Comparison of ENCODE assay signal across 8 cellular contexts in genomic region chr10:102643346-102644065, GRCh38. TPM values are rescaled to one million over a fixed set of nuclear protein-coding genes. Genes with fewer than 3 reads are reported as not detected.
DNase-seq lines count a peak whose midpoint lies in the region; ATAC-seq and TF ChIP-seq lines count a peak whose summit lies in the region.

No MANE protein-coding gene starts in this region.

- peak overlapping the region; percentile 89 to 96 (median 94) for H3K4me3 Mint-ChIP-seq in CD8-positive, alpha-beta memory T cell
- peak overlapping the region; percentile 87 for H3K4me3 Mint-ChIP-seq in activated naive CD4-positive, alpha-beta T cell treated with anti-CD3 and anti-CD28 coated beads, Interleukin-2, amount 10 ng/mL, durations not matched to agents 7 days and 5 days
- H3K4me3 Mint-ChIP-seq in nephron progenitor cell = peak overlapping the region; percentile 95

- peak overlapping the region in 5 of 8 donors; percentile 74 to 97 (median 94) for H3K27ac Mint-ChIP-seq in CD8-positive, alpha-beta memory T cell
- H3K27ac Mint-ChIP-seq in activated naive CD4-positive, alpha-beta T cell treated with anti-CD3 and anti-CD28 coated beads, Interleukin-2, amount 10 ng/mL, durations not matched to agents 7 days and 5 days = peak overlapping the region; percentile 94
- peak overlapping the region; percentile 98 for H3K27ac Mint-ChIP-seq in nephron progenitor cell

- H3K4me2 ChIP-seq in OCI-LY3 (ENCODE audit: low read length) = peak overlapping the region; percentile 100

- H3K9me3 ChIP-seq in CD8-positive, alpha-beta memory T cell (ENCODE audit: low read length) = no peaks in the 10 kb centered on the region
- H3K9me3 ChIP-seq in OCI-LY3 (ENCODE audit: insufficient read depth, low read length) (no peaks in the 10 kb centered on the region), upper lobe of right lung (no peaks in the 10 kb centered on the region)

- peaks cover 0 to 2% of the 10 kb centered on the region in 2 donors for H3K27me3 Mint-ChIP-seq in CD8-positive, alpha-beta memory T cell
- H3K27me3 Mint-ChIP-seq in activated naive CD4-positive, alpha-beta T cell treated with anti-CD3 and anti-CD28 coated beads, Interleukin-2, amount 10 ng/mL, durations not matched to agents 7 days and 5 days = peaks cover 10% of the 10 kb centered on the region
- H3K27me3 Mint-ChIP-seq in nephron progenitor cell (ENCODE audit: low read depth, poor library complexity) = peaks cover 3% of the 10 kb centered on the region

- H3K9ac ChIP-seq in OCI-LY3 (ENCODE audit: low read length) = peak overlapping the region; percentile 92

- peak; percentile 6 for ATAC-seq in HG02885 (IDR thresholded peaks at IDR 0.05; ENCODE audit: poor library complexity, unreplicated experiment)
- ATAC-seq in upper lobe of right lung = peak; percentile 6
- no peak for ATAC-seq in HG03457 (IDR thresholded peaks at IDR 0.05; ENCODE audit: unreplicated experiment)

- H3K9me3 Mint-ChIP-seq in CD8-positive, alpha-beta memory T cell = no peaks in the 10 kb centered on the region
- no peaks in the 10 kb centered on the region for H3K9me3 Mint-ChIP-seq in activated naive CD4-positive, alpha-beta T cell treated with anti-CD3 and anti-CD28 coated beads, Interleukin-2, amount 10 ng/mL, durations not matched to agents 7 days and 5 days
- H3K9me3 Mint-ChIP-seq in nephron progenitor cell = no peaks in the 10 kb centered on the region

- H3K4me1 ChIP-seq in CD8-positive, alpha-beta memory T cell (ENCODE audit: insufficient read depth, low read length) = peaks cover 22% of the 10 kb centered on the region
- H3K4me1 ChIP-seq in OCI-LY3 (ENCODE audit: low read length) (peaks cover 22% of the 10 kb centered on the region), upper lobe of right lung (peaks cover 25% of the 10 kb centered on the region)

- TF ChIP-seq CTCF in OCI-LY3 (IDR thresholded peaks at IDR 0.05; ENCODE audit: low read depth, low read length) = no peak
- no peak for TF ChIP-seq CTCF in nephron progenitor cell (IDR thresholded peaks at IDR 0.05)
- TF ChIP-seq CTCF in upper lobe of right lung (IDR thresholded peaks at IDR 0.05) = no peak

- H2AFZ ChIP-seq in OCI-LY3 (ENCODE audit: low read depth, low read length) = no peak overlapping the region

- CTCF ChIA-PET in CD8-positive, alpha-beta memory T cell (lab: Charles Lee) = interaction anchor here (1.0 to 3.7 kb wide), 10 partner anchors 8 to 140 kb away, joined by 3 to 43 read pairs (median 6); partner anchors contain the start of genes ARL3, SFXN2 and SUFU
- CTCF ChIA-PET in activated naive CD4-positive, alpha-beta T cell treated with anti-CD3 and anti-CD28 coated beads, Interleukin-2, amount 10 ng/mL, durations not matched to agents 7 days and 5 days (lab: Charles Lee) = interaction anchor here (1.1 to 4.1 kb wide), 5 partner anchors 8 to 70 kb away, joined by 3 to 17 read pairs (median 6); partner anchors contain the start of genes ARL3 and SFXN2

- peaks cover 32% of the 10 kb centered on the region in 3 donors for H3K4me1 Mint-ChIP-seq in CD8-positive, alpha-beta memory T cell
- H3K4me1 Mint-ChIP-seq in activated naive CD4-positive, alpha-beta T cell treated with anti-CD3 and anti-CD28 coated beads, Interleukin-2, amount 10 ng/mL, durations not matched to agents 7 days and 5 days = peaks cover 38% of the 10 kb centered on the region
- H3K4me1 Mint-ChIP-seq in nephron progenitor cell = peaks cover 51% of the 10 kb centered on the region

- H3K4me3 ChIP-seq in CD8-positive, alpha-beta memory T cell (ENCODE audit: low read length) = peak overlapping the region; percentile 73
- H3K4me3 ChIP-seq in OCI-LY3 (ENCODE audit: low read length) (peak overlapping the region; percentile 99), upper lobe of right lung (peak overlapping the region; percentile 85)

- no peaks in the 10 kb centered on the region for H3K27me3 ChIP-seq in CD8-positive, alpha-beta memory T cell (ENCODE audit: insufficient read depth, low read length, poor library complexity, severe bottlenecking)
- no peaks in the 10 kb centered on the region for H3K27me3 ChIP-seq in OCI-LY3 (ENCODE audit: low read depth, low read length)
- H3K27me3 ChIP-seq in upper lobe of right lung = no peaks in the 10 kb centered on the region

- POLR2A ChIA-PET in CD8-positive, alpha-beta memory T cell (lab: Charles Lee) = interaction anchor here (0.9 to 4.1 kb wide), 14 partner anchors 8 to 248 kb away, joined by 3 to 62 read pairs (median 4); partner anchors contain the start of genes ACTR1A, ARL3, NFKB2 and SFXN2

- no peaks in the 10 kb centered on the region for H3K36me3 ChIP-seq in CD8-positive, alpha-beta memory T cell (ENCODE audit: insufficient read depth, low read length)
- H3K36me3 ChIP-seq in OCI-LY3 (replicated peaks; ENCODE audit: low read depth, low read length) (no peaks in the 10 kb centered on the region), upper lobe of right lung (peaks cover 8% of the 10 kb centered on the region)

- peaks cover 52% of the 10 kb centered on the region for H3K79me2 ChIP-seq in OCI-LY3 (ENCODE audit: low read length)

- H4K20me1 ChIP-seq in OCI-LY3 (ENCODE audit: insufficient read depth, low read length) = peaks cover 24% of the 10 kb centered on the region

- peaks cover 0 to 27% (median 4%) of the 10 kb centered on the region in 3 donors for H3K36me3 Mint-ChIP-seq in CD8-positive, alpha-beta memory T cell
- H3K36me3 Mint-ChIP-seq in activated naive CD4-positive, alpha-beta T cell treated with anti-CD3 and anti-CD28 coated beads, Interleukin-2, amount 10 ng/mL, durations not matched to agents 7 days and 5 days = peaks cover 10% of the 10 kb centered on the region
- no peaks in the 10 kb centered on the region for H3K36me3 Mint-ChIP-seq in nephron progenitor cell (ENCODE audit: low read depth)

- H3K27ac ChIP-seq in CD8-positive, alpha-beta memory T cell (ENCODE audit: low read depth, low read length) = peak overlapping the region; percentile 88
- H3K27ac ChIP-seq in OCI-LY3 (ENCODE audit: low read length) (peak overlapping the region; percentile 86), upper lobe of right lung (peak overlapping the region; percentile 100)

- DNase-seq in CD8-positive, alpha-beta memory T cell = peak in 4 of 5 donors; percentile 26 to 60 (median 32)
- peak; percentile 56 for DNase-seq in activated naive CD4-positive, alpha-beta T cell treated with anti-CD3 and anti-CD28 coated beads, Interleukin-2, amount 10 ng/mL, durations not matched to agents 7 days and 5 days
- DNase-seq in foreskin melanocyte = peak; percentile 57
- peak; percentile 61 for DNase-seq in nephron progenitor cell
- DNase-seq in upper lobe of right lung = peak; percentile 83

- intact Hi-C loops in upper lobe of right lung (cut with DNase I) = no loop called here

RNA-seq across cellular contexts. Expression of gene TRIM8, which starts 0.8 kb away (rescaled TPM):
- 10 to 100 TPM; 72.0 to 74.5 TPM for total RNA-seq in CD8-positive, alpha-beta memory T cell
- polyA plus RNA-seq in CD8-positive, alpha-beta memory T cell = 63.9 TPM
- 146 TPM for total RNA-seq in upper lobe of right lung

Comparison
In these comparisons a context has a peak if more than half of its experiments do, and no peak if none do; other contexts are left out.
1. DNase-seq: peak in every context shown above with its lines; median percentile 83 in upper lobe of right lung; 61 in nephron progenitor cell; 57 in foreskin melanocyte; 56 in activated naive CD4-positive, alpha-beta T cell treated with anti-CD3 and anti-CD28 coated beads, Interleukin-2, amount 10 ng/mL, durations not matched to agents 7 days and 5 days; 32 in CD8-positive, alpha-beta memory T cell.